In the genomic region with DNA sequence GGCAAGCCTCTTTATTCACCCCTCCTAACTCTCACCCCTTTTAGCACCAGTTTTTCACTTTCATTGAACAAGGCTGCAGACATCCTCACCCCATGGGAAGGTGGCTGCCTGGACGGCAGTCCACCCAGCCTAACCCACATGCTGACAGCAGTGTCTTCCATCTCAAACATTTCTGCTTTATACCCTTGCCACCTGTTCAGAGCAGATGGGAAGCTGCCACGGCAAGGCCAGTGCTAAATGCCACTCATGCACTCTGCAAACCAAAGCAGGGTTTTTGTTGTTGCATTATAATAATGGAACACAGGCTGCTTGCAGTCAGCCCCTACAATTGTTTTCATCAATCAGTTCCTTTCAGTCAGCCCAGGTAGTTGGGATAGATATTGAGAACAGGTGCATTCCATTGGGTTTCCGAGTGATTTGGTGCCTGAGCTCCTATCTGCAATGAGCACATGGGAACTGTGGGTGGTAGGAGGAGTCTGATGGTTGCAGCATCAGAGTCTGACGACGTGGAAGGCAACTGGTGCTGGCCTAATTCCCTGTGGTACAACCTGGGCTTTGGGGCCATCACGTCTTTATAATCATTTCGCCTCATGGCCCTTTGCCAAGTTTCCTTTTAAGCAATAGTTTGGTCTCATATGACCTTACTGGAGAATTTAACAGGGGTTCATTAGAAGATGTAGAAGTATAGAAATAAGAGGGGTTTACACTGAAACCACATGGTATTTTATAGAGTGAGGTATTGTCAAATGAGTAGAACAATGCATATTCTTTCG, we compare ENCODE assay signal across 1 cellular context.
TF ChIP-seq lines count a peak whose summit lies in the region.

No MANE protein-coding gene starts in this region.

TF ChIP-seq in K562, 482 proteins besides CTCF, POLR2A, EP300 and RAD21 (continued from another document and continues in another):
- TF ChIP-seq PHF21A (IDR thresholded peaks at IDR 0.05; ENCODE audit: borderline replicate concordance, low read depth) (no peak), ILF3 (IDR thresholded peaks at IDR 0.05; ENCODE audit: borderline replicate concordance) (no peak), SMAD4 (CRISPR knock-in tag; conservative IDR thresholded peaks at IDR 0.05) (peak; percentile 68), TFAM (CRISPR knock-in tag; conservative IDR thresholded peaks at IDR 0.05) (no peak), ZFX (CRISPR knock-in tag; IDR thresholded peaks at IDR 0.05) (no peak), ARNT (IDR thresholded peaks at IDR 0.05) (0 out of 4 replicates have a peak, but pooled peaks of 1 of the 2 experiments have one; percentile 38), SRSF9 (IDR thresholded peaks at IDR 0.05; ENCODE audit: borderline replicate concordance, low read depth, low read length) (no peak), LCOR (CRISPR knock-in tag; IDR thresholded peaks at IDR 0.05) (0 out of 2 replicates have a peak, but pooled peaks have one; percentile 76), CEBPG (CRISPR knock-in tag; IDR thresholded peaks at IDR 0.05) (peak; percentile 97), CEBPG (tag; conservative IDR thresholded peaks at IDR 0.05 in 1 of 2, IDR thresholded peaks at IDR 0.05 in 1 of 2) (peak; percentile 96 to 99), ZNF143 (CRISPR knock-in tag; IDR thresholded peaks at IDR 0.05) (no peak), TAL1 (IDR thresholded peaks at IDR 0.05) (peak; percentile 80), TEAD4 (IDR thresholded peaks at IDR 0.05; ENCODE audit: low read length) (peak; percentile 91), TEAD4 (CRISPR knock-in tag; IDR thresholded peaks at IDR 0.05; ENCODE audit: borderline replicate concordance) (no peak), HDAC1 (IDR thresholded peaks at IDR 0.05) (no peak), ZNF589 (CRISPR knock-in tag; IDR thresholded peaks at IDR 0.05; ENCODE audit: low read depth) (peak; percentile 88; the same call in 1 of the 2 replicates), RBM39 (optimal IDR thresholded peaks at IDR 0.05; ENCODE audit: low read depth, low read length) (no peak), ELF1 (tag; IDR thresholded peaks at IDR 0.05) (no peak), CXXC5 (CRISPR knock-in tag; IDR thresholded peaks at IDR 0.05) (peak; percentile 78), ZBTB8A (IDR thresholded peaks at IDR 0.05; ENCODE audit: partially characterized antibody) (no peak), COPS2 (conservative IDR thresholded peaks at IDR 0.05) (no peak), NFIX (CRISPR knock-in tag; IDR thresholded peaks at IDR 0.05; ENCODE audit: low read depth) (peak; percentile 63; the same call in 1 of the 2 replicates), ZNF584 (CRISPR knock-in tag; IDR thresholded peaks at IDR 0.05; ENCODE audit: low read depth) (0 out of 2 replicates have a peak, but pooled peaks have one; percentile 89), LEF1 (IDR thresholded peaks at IDR 0.05) (no peak; the same call in 1 of the 2 replicates), SMARCA5 (IDR thresholded peaks at IDR 0.05) (no peak), MCM5 (IDR thresholded peaks at IDR 0.05; ENCODE audit: low read depth) (no peak), PTBP1 (IDR thresholded peaks at IDR 0.05; ENCODE audit: low read depth, low read length) (no peak), RNF2 (IDR thresholded peaks at IDR 0.05) (peak; percentile 50; the same call in 1 of the 2 replicates)
- TF ChIP-seq, protein P1, sequence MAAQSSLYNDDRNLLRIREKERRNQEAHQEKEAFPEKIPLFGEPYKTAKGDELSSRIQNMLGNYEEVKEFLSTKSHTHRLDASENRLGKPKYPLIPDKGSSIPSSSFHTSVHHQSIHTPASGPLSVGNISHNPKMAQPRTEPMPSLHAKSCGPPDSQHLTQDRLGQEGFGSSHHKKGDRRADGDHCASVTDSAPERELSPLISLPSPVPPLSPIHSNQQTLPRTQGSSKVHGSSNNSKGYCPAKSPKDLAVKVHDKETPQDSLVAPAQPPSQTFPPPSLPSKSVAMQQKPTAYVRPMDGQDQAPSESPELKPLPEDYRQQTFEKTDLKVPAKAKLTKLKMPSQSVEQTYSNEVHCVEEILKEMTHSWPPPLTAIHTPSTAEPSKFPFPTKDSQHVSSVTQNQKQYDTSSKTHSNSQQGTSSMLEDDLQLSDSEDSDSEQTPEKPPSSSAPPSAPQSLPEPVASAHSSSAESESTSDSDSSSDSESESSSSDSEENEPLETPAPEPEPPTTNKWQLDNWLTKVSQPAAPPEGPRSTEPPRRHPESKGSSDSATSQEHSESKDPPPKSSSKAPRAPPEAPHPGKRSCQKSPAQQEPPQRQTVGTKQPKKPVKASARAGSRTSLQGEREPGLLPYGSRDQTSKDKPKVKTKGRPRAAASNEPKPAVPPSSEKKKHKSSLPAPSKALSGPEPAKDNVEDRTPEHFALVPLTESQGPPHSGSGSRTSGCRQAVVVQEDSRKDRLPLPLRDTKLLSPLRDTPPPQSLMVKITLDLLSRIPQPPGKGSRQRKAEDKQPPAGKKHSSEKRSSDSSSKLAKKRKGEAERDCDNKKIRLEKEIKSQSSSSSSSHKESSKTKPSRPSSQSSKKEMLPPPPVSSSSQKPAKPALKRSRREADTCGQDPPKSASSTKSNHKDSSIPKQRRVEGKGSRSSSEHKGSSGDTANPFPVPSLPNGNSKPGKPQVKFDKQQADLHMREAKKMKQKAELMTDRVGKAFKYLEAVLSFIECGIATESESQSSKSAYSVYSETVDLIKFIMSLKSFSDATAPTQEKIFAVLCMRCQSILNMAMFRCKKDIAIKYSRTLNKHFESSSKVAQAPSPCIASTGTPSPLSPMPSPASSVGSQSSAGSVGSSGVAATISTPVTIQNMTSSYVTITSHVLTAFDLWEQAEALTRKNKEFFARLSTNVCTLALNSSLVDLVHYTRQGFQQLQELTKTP (IDR thresholded peaks at IDR 0.05; ENCODE audit: low read depth in 1 of 2, partially characterized antibody in 2 of 2), result no peak
- TF ChIP-seq, protein P2, sequence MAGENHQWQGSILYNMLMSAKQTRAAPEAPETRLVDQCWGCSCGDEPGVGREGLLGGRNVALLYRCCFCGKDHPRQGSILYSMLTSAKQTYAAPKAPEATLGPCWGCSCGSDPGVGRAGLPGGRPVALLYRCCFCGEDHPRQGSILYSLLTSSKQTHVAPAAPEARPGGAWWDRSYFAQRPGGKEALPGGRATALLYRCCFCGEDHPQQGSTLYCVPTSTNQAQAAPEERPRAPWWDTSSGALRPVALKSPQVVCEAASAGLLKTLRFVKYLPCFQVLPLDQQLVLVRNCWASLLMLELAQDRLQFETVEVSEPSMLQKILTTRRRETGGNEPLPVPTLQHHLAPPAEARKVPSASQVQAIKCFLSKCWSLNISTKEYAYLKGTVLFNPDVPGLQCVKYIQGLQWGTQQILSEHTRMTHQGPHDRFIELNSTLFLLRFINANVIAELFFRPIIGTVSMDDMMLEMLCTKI (IDR thresholded peaks at IDR 0.05; ENCODE audit: partially characterized antibody), result no peak
- TF ChIP-seq, protein P3, sequence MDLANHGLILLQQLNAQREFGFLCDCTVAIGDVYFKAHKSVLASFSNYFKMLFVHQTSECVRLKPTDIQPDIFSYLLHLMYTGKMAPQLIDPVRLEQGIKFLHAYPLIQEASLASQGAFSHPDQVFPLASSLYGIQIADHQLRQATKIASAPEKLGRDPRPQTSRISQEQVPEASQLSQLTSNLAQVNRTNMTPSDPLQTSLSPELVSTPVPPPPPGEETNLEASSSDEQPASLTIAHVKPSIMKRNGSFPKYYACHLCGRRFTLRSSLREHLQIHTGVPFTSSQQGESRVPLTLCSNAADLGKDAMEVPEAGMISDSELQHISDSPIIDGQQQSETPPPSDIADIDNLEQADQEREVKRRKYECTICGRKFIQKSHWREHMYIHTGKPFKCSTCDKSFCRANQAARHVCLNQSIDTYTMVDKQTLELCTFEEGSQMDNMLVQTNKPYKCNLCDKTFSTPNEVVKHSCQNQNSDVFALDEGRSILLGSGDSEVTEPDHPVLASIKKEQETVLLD (IDR thresholded peaks at IDR 0.05), result no peak
- TF ChIP-seq, protein P4, sequence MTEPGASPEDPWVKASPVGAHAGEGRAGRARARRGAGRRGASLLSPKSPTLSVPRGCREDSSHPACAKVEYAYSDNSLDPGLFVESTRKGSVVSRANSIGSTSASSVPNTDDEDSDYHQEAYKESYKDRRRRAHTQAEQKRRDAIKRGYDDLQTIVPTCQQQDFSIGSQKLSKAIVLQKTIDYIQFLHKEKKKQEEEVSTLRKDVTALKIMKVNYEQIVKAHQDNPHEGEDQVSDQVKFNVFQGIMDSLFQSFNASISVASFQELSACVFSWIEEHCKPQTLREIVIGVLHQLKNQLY (CRISPR knock-in tag; conservative IDR thresholded peaks at IDR 0.05), result no peak
- TF ChIP-seq, protein P5, sequence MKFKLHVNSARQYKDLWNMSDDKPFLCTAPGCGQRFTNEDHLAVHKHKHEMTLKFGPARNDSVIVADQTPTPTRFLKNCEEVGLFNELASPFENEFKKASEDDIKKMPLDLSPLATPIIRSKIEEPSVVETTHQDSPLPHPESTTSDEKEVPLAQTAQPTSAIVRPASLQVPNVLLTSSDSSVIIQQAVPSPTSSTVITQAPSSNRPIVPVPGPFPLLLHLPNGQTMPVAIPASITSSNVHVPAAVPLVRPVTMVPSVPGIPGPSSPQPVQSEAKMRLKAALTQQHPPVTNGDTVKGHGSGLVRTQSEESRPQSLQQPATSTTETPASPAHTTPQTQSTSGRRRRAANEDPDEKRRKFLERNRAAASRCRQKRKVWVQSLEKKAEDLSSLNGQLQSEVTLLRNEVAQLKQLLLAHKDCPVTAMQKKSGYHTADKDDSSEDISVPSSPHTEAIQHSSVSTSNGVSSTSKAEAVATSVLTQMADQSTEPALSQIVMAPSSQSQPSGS (CRISPR knock-in tag; IDR thresholded peaks at IDR 0.05), result no peak
- TF ChIP-seq, protein P6, sequence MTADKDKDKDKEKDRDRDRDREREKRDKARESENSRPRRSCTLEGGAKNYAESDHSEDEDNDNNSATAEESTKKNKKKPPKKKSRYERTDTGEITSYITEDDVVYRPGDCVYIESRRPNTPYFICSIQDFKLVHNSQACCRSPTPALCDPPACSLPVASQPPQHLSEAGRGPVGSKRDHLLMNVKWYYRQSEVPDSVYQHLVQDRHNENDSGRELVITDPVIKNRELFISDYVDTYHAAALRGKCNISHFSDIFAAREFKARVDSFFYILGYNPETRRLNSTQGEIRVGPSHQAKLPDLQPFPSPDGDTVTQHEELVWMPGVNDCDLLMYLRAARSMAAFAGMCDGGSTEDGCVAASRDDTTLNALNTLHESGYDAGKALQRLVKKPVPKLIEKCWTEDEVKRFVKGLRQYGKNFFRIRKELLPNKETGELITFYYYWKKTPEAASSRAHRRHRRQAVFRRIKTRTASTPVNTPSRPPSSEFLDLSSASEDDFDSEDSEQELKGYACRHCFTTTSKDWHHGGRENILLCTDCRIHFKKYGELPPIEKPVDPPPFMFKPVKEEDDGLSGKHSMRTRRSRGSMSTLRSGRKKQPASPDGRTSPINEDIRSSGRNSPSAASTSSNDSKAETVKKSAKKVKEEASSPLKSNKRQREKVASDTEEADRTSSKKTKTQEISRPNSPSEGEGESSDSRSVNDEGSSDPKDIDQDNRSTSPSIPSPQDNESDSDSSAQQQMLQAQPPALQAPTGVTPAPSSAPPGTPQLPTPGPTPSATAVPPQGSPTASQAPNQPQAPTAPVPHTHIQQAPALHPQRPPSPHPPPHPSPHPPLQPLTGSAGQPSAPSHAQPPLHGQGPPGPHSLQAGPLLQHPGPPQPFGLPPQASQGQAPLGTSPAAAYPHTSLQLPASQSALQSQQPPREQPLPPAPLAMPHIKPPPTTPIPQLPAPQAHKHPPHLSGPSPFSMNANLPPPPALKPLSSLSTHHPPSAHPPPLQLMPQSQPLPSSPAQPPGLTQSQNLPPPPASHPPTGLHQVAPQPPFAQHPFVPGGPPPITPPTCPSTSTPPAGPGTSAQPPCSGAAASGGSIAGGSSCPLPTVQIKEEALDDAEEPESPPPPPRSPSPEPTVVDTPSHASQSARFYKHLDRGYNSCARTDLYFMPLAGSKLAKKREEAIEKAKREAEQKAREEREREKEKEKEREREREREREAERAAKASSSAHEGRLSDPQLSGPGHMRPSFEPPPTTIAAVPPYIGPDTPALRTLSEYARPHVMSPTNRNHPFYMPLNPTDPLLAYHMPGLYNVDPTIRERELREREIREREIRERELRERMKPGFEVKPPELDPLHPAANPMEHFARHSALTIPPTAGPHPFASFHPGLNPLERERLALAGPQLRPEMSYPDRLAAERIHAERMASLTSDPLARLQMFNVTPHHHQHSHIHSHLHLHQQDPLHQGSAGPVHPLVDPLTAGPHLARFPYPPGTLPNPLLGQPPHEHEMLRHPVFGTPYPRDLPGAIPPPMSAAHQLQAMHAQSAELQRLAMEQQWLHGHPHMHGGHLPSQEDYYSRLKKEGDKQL (CRISPR knock-in tag; IDR thresholded peaks at IDR 0.05; ENCODE audit: borderline replicate concordance), result no peak
- TF ChIP-seq, protein P7, sequence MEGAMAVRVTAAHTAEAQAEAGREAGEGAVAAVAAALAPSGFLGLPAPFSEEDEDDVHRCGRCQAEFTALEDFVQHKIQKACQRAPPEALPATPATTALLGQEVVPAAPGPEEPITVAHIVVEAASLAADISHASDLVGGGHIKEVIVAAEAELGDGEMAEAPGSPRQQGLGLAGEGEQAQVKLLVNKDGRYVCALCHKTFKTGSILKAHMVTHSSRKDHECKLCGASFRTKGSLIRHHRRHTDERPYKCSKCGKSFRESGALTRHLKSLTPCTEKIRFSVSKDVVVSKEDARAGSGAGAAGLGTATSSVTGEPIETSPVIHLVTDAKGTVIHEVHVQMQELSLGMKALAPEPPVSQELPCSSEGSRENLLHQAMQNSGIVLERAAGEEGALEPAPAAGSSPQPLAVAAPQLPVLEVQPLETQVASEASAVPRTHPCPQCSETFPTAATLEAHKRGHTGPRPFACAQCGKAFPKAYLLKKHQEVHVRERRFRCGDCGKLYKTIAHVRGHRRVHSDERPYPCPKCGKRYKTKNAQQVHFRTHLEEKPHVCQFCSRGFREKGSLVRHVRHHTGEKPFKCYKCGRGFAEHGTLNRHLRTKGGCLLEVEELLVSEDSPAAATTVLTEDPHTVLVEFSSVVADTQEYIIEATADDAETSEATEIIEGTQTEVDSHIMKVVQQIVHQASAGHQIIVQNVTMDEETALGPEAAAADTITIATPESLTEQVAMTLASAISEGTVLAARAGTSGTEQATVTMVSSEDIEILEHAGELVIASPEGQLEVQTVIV (CRISPR knock-in tag; IDR thresholded peaks at IDR 0.05; ENCODE audit: borderline replicate concordance), result no peak
- TF ChIP-seq, protein P8, sequence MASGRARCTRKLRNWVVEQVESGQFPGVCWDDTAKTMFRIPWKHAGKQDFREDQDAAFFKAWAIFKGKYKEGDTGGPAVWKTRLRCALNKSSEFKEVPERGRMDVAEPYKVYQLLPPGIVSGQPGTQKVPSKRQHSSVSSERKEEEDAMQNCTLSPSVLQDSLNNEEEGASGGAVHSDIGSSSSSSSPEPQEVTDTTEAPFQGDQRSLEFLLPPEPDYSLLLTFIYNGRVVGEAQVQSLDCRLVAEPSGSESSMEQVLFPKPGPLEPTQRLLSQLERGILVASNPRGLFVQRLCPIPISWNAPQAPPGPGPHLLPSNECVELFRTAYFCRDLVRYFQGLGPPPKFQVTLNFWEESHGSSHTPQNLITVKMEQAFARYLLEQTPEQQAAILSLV (tag; IDR thresholded peaks at IDR 0.05), result peak; percentile 79
- TF ChIP-seq, protein P9, sequence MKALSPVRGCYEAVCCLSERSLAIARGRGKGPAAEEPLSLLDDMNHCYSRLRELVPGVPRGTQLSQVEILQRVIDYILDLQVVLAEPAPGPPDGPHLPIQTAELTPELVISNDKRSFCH (CRISPR knock-in tag; IDR thresholded peaks at IDR 0.05), result no peak
- TF ChIP-seq, protein P9 (tag; IDR thresholded peaks at IDR 0.05), result no peak
- TF ChIP-seq, protein P10, sequence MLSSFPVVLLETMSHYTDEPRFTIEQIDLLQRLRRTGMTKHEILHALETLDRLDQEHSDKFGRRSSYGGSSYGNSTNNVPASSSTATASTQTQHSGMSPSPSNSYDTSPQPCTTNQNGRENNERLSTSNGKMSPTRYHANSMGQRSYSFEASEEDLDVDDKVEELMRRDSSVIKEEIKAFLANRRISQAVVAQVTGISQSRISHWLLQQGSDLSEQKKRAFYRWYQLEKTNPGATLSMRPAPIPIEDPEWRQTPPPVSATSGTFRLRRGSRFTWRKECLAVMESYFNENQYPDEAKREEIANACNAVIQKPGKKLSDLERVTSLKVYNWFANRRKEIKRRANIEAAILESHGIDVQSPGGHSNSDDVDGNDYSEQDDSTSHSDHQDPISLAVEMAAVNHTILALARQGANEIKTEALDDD (IDR thresholded peaks at IDR 0.05), result no peak
